Comparison of ENCODE assay signal across 8 cellular contexts in genomic region chr2:156399950-156400703, GRCh38. TPM values are rescaled to one million over a fixed set of nuclear protein-coding genes. Genes with fewer than 3 reads are reported as not detected.
A peak's percentile ranks its signal among the peaks of the same experiment; 100 is the strongest.
DNase-seq lines count a peak whose midpoint lies in the region; ATAC-seq and TF ChIP-seq lines count a peak whose summit lies in the region.

No MANE protein-coding gene starts in this region.

- peak; percentile 39 for ATAC-seq in GM21529 (IDR thresholded peaks at IDR 0.05; ENCODE audit: unreplicated experiment)

- POLR2A ChIA-PET in MCF 10A (lab: Yijun Ruan, JAX): interaction anchor here (0.6 to 5.7 kb wide), 24 partner anchors 10 to 843 kb away, joined by 3 to 73 read pairs (median 4); partner anchors contain the start of genes GPD2 and NR4A2

- no peaks in the 10 kb centered on the region for H3K27me3 Mint-ChIP-seq in MCF 10A (ENCODE audit: insufficient read depth, unreplicated experiment)

- peaks cover 13% of the 10 kb centered on the region for H3K36me3 Mint-ChIP-seq in MCF 10A (ENCODE audit: insufficient read depth, unreplicated experiment)

- peak overlapping the region; percentile 78 for H3K4me3 Mint-ChIP-seq in MCF 10A (ENCODE audit: unreplicated experiment)

- no TSS peak for BruUV-seq in MCF 10A (replicated peaks; lab: Mats Ljungman, UMichigan)

- peak overlapping the region; percentile 96 for H3K27ac Mint-ChIP-seq in MCF 10A (ENCODE audit: low read depth, unreplicated experiment)

- DNase-seq in NOMO-1 treated with DMSO at 0.1 percent for 48 hours (lab: John Stamatoyannopoulos, UW; ENCODE audit: unreplicated experiment): peak; percentile 62
- no peak for DNase-seq in NOMO-1 treated with dmso at 0.1 percent for 144 hours (lab: John Stamatoyannopoulos, UW; ENCODE audit: unreplicated experiment)
- DNase-seq in HUDEP-2 (lab: John Stamatoyannopoulos, UW; ENCODE audit: unreplicated experiment in 76 of 76): peak in 64 of 76 experiments; percentile 13 to 92 (median 58)
- peak; percentile 80 for DNase-seq in RPMI7951 (ENCODE audit: low read depth)
- peak; percentile 87 for DNase-seq in MCF 10A (ENCODE audit: unreplicated experiment)
- peak; percentile 41 for DNase-seq in retinal pigment epithelial cell (ENCODE audit: low read depth)

- H3K4me3 ChIP-seq in iPS-11a (ENCODE audit: low read depth, low read length) (peak overlapping the region; percentile 84), retinal pigment epithelial cell (ENCODE audit: low read length) (peak overlapping the region; percentile 89)

- intact Hi-C loops in MCF 10A (cut with micrococcal nuclease): loop anchor here (1.0 to 2.0 kb wide), 3 partner anchors 58 to 189 kb away; no protein-coding TSS in a partner anchor

- CTCF ChIA-PET in MCF 10A (lab: Yijun Ruan, JAX): interaction anchor here (0.7 to 2.6 kb wide), 9 partner anchors 30 to 656 kb away, joined by 3 to 31 read pairs (median 5); no protein-coding TSS in a partner anchor

- TF ChIP-seq CTCF in MCF 10A (IDR thresholded peaks at IDR 0.05; ENCODE audit: unreplicated experiment) (no peak), retinal pigment epithelial cell (conservative IDR thresholded peaks at IDR 0.05; ENCODE audit: low read depth, low read length) (no peak)

- no peaks in the 10 kb centered on the region for H3K9me3 Mint-ChIP-seq in MCF 10A (ENCODE audit: unreplicated experiment)

- H3K4me1 Mint-ChIP-seq in MCF 10A (ENCODE audit: insufficient read depth, unreplicated experiment): peaks cover 21% of the 10 kb centered on the region

RNA-seq across cellular contexts. Expression of gene GPD2, which starts 36.1 kb away (rescaled TPM):
- 95.2 and 103 TPM in 2 replicates for total RNA-seq in RPMI7951 (2014; rRNA removed; shearing (Covaris generic))
- 37.4 and 62.5 TPM in 2 replicates for total RNA-seq in MCF 10A (2022)
